Comparison of ENCODE assay signal across 2 cellular contexts in the genomic region with DNA sequence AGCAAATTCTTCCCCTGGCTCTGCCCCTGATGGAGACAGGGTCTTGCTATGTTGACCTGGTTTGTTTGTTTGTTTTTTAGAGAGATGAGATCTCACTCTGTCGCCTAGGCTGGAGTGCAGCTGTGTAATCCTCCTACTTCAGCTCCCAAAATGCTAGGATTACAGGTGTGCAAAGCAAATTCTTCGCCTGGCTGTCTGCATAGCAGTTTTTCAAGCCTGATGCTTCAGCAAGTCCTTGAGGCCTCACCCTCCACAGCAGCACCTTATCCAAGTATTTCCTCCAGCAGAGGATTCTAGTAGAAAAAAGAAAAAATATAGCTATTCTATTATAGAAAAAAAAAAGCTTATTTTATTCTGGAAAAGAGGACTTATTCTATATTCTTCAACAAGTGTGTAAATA.
TF ChIP-seq lines count a peak whose summit lies in the region.

No MANE protein-coding gene starts in this region.

TF ChIP-seq in HepG2, 621 proteins besides CTCF, POLR2A, EP300 and RAD21:
- TF ChIP-seq HDAC1 (CRISPR knock-in tag; IDR thresholded peaks at IDR 0.05) (no peak), ZNF766 (CRISPR knock-in tag; IDR thresholded peaks at IDR 0.05; ENCODE audit: borderline replicate concordance) (no peak), RXRA (CRISPR knock-in tag; IDR thresholded peaks at IDR 0.05) (no peak), ZNF563 (CRISPR knock-in tag; IDR thresholded peaks at IDR 0.05) (no peak), SIN3A (IDR thresholded peaks at IDR 0.05; ENCODE audit: borderline replicate concordance, low read depth, low read length) (no peak), HMG20B (CRISPR knock-in tag; conservative IDR thresholded peaks at IDR 0.05) (no peak), MBD4 (IDR thresholded peaks at IDR 0.05; ENCODE audit: borderline replicate concordance, low read length) (no peak), ZNF274 (CRISPR knock-in tag; IDR thresholded peaks at IDR 0.05) (no peak), TEAD3 (CRISPR knock-in tag; optimal IDR thresholded peaks at IDR 0.05; ENCODE audit: borderline replicate concordance) (no peak), NR2F1 (CRISPR knock-in tag; IDR thresholded peaks at IDR 0.05) (no peak), ZNF510 (CRISPR knock-in tag; IDR thresholded peaks at IDR 0.05; ENCODE audit: low read depth) (no peak), SALL1 (CRISPR knock-in tag; IDR thresholded peaks at IDR 0.05) (no peak), ZNF296 (CRISPR knock-in tag; conservative IDR thresholded peaks at IDR 0.05) (no peak), ZNF678 (CRISPR knock-in tag; IDR thresholded peaks at IDR 0.05) (no peak), ZSCAN12 (CRISPR knock-in tag; IDR thresholded peaks at IDR 0.05) (no peak), CREB1 (IDR thresholded peaks at IDR 0.05) (no peak), CREB1 (CRISPR knock-in tag; IDR thresholded peaks at IDR 0.05) (no peak), ZNF777 (CRISPR knock-in tag; IDR thresholded peaks at IDR 0.05) (no peak)
- TF ChIP-seq, protein P1, sequence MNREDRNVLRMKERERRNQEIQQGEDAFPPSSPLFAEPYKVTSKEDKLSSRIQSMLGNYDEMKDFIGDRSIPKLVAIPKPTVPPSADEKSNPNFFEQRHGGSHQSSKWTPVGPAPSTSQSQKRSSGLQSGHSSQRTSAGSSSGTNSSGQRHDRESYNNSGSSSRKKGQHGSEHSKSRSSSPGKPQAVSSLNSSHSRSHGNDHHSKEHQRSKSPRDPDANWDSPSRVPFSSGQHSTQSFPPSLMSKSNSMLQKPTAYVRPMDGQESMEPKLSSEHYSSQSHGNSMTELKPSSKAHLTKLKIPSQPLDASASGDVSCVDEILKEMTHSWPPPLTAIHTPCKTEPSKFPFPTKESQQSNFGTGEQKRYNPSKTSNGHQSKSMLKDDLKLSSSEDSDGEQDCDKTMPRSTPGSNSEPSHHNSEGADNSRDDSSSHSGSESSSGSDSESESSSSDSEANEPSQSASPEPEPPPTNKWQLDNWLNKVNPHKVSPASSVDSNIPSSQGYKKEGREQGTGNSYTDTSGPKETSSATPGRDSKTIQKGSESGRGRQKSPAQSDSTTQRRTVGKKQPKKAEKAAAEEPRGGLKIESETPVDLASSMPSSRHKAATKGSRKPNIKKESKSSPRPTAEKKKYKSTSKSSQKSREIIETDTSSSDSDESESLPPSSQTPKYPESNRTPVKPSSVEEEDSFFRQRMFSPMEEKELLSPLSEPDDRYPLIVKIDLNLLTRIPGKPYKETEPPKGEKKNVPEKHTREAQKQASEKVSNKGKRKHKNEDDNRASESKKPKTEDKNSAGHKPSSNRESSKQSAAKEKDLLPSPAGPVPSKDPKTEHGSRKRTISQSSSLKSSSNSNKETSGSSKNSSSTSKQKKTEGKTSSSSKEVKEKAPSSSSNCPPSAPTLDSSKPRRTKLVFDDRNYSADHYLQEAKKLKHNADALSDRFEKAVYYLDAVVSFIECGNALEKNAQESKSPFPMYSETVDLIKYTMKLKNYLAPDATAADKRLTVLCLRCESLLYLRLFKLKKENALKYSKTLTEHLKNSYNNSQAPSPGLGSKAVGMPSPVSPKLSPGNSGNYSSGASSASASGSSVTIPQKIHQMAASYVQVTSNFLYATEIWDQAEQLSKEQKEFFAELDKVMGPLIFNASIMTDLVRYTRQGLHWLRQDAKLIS (CRISPR knock-in tag; IDR thresholded peaks at IDR 0.05): no peak
- TF ChIP-seq, protein P2, sequence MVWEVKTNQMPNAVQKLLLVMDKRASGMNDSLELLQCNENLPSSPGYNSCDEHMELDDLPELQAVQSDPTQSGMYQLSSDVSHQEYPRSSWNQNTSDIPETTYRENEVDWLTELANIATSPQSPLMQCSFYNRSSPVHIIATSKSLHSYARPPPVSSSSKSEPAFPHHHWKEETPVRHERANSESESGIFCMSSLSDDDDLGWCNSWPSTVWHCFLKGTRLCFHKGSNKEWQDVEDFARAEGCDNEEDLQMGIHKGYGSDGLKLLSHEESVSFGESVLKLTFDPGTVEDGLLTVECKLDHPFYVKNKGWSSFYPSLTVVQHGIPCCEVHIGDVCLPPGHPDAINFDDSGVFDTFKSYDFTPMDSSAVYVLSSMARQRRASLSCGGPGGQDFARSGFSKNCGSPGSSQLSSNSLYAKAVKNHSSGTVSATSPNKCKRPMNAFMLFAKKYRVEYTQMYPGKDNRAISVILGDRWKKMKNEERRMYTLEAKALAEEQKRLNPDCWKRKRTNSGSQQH (CRISPR knock-in tag; IDR thresholded peaks at IDR 0.05; ENCODE audit: low read depth): no peak

TF ChIP-seq in H1, 55 proteins besides CTCF, POLR2A, EP300 and RAD21:
- TF ChIP-seq SP2 (IDR thresholded peaks at IDR 0.05; ENCODE audit: low read length) (no peak), E2F6 (IDR thresholded peaks at IDR 0.05) (no peak), CHD1 (IDR thresholded peaks at IDR 0.05; ENCODE audit: low read depth, low read length) (no peak), JUND (IDR thresholded peaks at IDR 0.05; ENCODE audit: low read length) (no peak), GABPA (IDR thresholded peaks at IDR 0.05; ENCODE audit: borderline replicate concordance, insufficient read depth, low read length) (no peak), SIX5 (IDR thresholded peaks at IDR 0.05; ENCODE audit: low read depth, low read length) (no peak), BACH1 (IDR thresholded peaks at IDR 0.05; ENCODE audit: low read length) (no peak), HDAC2 (IDR thresholded peaks at IDR 0.05; ENCODE audit: borderline replicate concordance in 1 of 2, low read depth in 2 of 2, low read length in 2 of 2) (no peak), FOSL1 (IDR thresholded peaks at IDR 0.05; ENCODE audit: insufficient read depth, low read depth, low read length) (no peak), EZH2 (IDR thresholded peaks at IDR 0.05; ENCODE audit: low read depth, low read length, severe bottlenecking) (no peak), POU5F1 (IDR thresholded peaks at IDR 0.05; ENCODE audit: low read depth, low read length) (no peak), SP4 (IDR thresholded peaks at IDR 0.05; ENCODE audit: low read length) (no peak), TAF7 (optimal IDR thresholded peaks at IDR 0.05; ENCODE audit: borderline replicate concordance, low read depth, low read length) (no peak), NANOG (IDR thresholded peaks at IDR 0.05; ENCODE audit: insufficient read depth, low read depth, low read length, poor library complexity, severe bottlenecking) (no peak), KDM1A (IDR thresholded peaks at IDR 0.05; ENCODE audit: borderline replicate concordance, low read length) (no peak)
- TF ChIP-seq, protein P3, sequence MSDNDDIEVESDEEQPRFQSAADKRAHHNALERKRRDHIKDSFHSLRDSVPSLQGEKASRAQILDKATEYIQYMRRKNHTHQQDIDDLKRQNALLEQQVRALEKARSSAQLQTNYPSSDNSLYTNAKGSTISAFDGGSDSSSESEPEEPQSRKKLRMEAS (IDR thresholded peaks at IDR 0.05): no peak
TF ChIP-seq in H1: peak in this region for 0.
